ENCODE assay signal across 8 cellular contexts in genomic region chr5:6765612-6766525, GRCh38. TPM values are rescaled to one million over a fixed set of nuclear protein-coding genes. Genes with fewer than 3 reads are reported as not detected.
DNase-seq lines count a peak whose midpoint lies in the region; ATAC-seq, FAIRE-seq and TF ChIP-seq lines count a peak whose summit lies in the region.

No MANE protein-coding gene starts in this region.

- no peaks in the 10 kb centered on the region for H3K36me3 ChIP-seq in Caco-2 (ENCODE audit: control insufficient read depth, insufficient read depth, low read length)
- H3K36me3 ChIP-seq in endothelial cell of umbilical vein (ENCODE audit: control insufficient read depth in 2 of 2, extremely low read depth in 1 of 2, insufficient read depth in 2 of 2, low read length in 2 of 2): no peaks in the 10 kb centered on the region
- no peaks in the 10 kb centered on the region for H3K36me3 ChIP-seq in mucosa of descending colon (ENCODE audit: low read depth)

- H3K4me3 Mint-ChIP-seq in Caco-2 (ENCODE audit: unreplicated experiment): no peak overlapping the region

- CTCF ChIA-PET in Caco-2 (lab: Charles Lee) (interaction anchor here (0.7 kb wide), 1 partner anchor 21 kb away, joined by 3 read pairs; no protein-coding TSS in a partner anchor), endothelial cell of umbilical vein (lab: Charles Lee) (interaction anchor here (0.7 to 5.6 kb wide), 18 partner anchors 10 to 1270 kb away, joined by 3 to 89 read pairs (median 4); no protein-coding TSS in a partner anchor)

- H3K27ac Mint-ChIP-seq in Caco-2 (ENCODE audit: unreplicated experiment): no peak overlapping the region

- peak; percentile 92 for FAIRE-seq in endothelial cell of umbilical vein (lab: Jason Lieb, UNC)

- H3K9me3 ChIP-seq in Caco-2: no peaks in the 10 kb centered on the region
- no peaks in the 10 kb centered on the region for H3K9me3 ChIP-seq in endothelial cell of umbilical vein (replicated peaks; ENCODE audit: control insufficient read depth, insufficient read depth, low read length)
- H3K9me3 ChIP-seq in mucosa of descending colon: no peaks in the 10 kb centered on the region

- no peaks in the 10 kb centered on the region for H4K20me1 ChIP-seq in endothelial cell of umbilical vein (replicated peaks; ENCODE audit: control insufficient read depth, extremely low read depth, insufficient read depth, low read length)

- H3K4me2 ChIP-seq in endothelial cell of umbilical vein (ENCODE audit: insufficient read depth, low read length): peak overlapping the region; percentile 46

- H3K27me3 Mint-ChIP-seq in Caco-2 (ENCODE audit: insufficient read depth, unreplicated experiment): no peaks in the 10 kb centered on the region

- H3K36me3 Mint-ChIP-seq in Caco-2 (ENCODE audit: insufficient read depth, unreplicated experiment): peaks cover 23% of the 10 kb centered on the region

- TF ChIP-seq POLR2A in endothelial cell of umbilical vein (IDR thresholded peaks at IDR 0.05; ENCODE audit: low read depth, low read length): no peak

- H3K4me1 ChIP-seq in Caco-2 (no peaks in the 10 kb centered on the region), endothelial cell of umbilical vein (ENCODE audit: control insufficient read depth, extremely low read depth, insufficient read depth, low read length) (peaks cover 10% of the 10 kb centered on the region), mucosa of descending colon (ENCODE audit: low read depth) (peaks cover 8% of the 10 kb centered on the region)

- peak; percentile 59 to 65 for TF ChIP-seq CTCF in Caco-2 (IDR thresholded peaks at IDR 0.05; ENCODE audit: insufficient read depth in 1 of 2, low read depth in 1 of 2, low read length in 1 of 2, severe bottlenecking in 1 of 2, unreplicated experiment in 1 of 2)
- TF ChIP-seq CTCF in endothelial cell of umbilical vein (IDR thresholded peaks at IDR 0.05; ENCODE audit: extremely low read depth in 1 of 2, insufficient read depth in 1 of 2, low read depth in 1 of 2, low read length in 2 of 2): peak; percentile 78 to 92
- peak; percentile 81 for TF ChIP-seq CTCF in mucosa of descending colon (IDR thresholded peaks at IDR 0.05)

- H3K4me3 ChIP-seq in Caco-2 (ENCODE audit: low read depth, low read length) (no peak overlapping the region), endothelial cell of umbilical vein (replicated peaks in 1 of 3; ENCODE audit: insufficient read depth in 1 of 3, low read depth in 1 of 3, low read length in 3 of 3) (no peak overlapping the region), mucosa of descending colon (no peak overlapping the region)

- no peaks in the 10 kb centered on the region for H3K79me2 ChIP-seq in endothelial cell of umbilical vein (ENCODE audit: control insufficient read depth, insufficient read depth, low read length)

- H3K9me3 Mint-ChIP-seq in Caco-2 (ENCODE audit: unreplicated experiment): no peaks in the 10 kb centered on the region

- intact Hi-C loops in Caco-2 (cut with micrococcal nuclease; ENCODE audit: unreplicated experiment): no loop called here
- intact Hi-C loops in endothelial cell of umbilical vein (cut with micrococcal nuclease): loop anchor here (1.0 to 10.0 kb wide), 6 partner anchors 71 to 1089 kb away; partner anchors contain the start of gene CFAP90
- intact Hi-C loops in mucosa of descending colon (cut with DNase I, micrococcal nuclease): no loop called here

- BruUV-seq in Caco-2 (replicated peaks; lab: Mats Ljungman, UMichigan): no TSS peak
- no TSS peak for BruUV-seq in endothelial cell of umbilical vein (replicated peaks; lab: Mats Ljungman, UMichigan)

- dilution Hi-C loops in endothelial cell of umbilical vein (cut with MboI; ENCODE audit: extremely low pct_ligation_motif_present, low sequenced_read_pairs): no loop called here

- ATAC-seq in GM19468 (IDR thresholded peaks at IDR 0.05; ENCODE audit: extremely low read depth, unreplicated experiment) (peak; percentile 85), HG03575 (IDR thresholded peaks at IDR 0.05; ENCODE audit: extremely low read depth, insufficient number of reproducible peaks, low FRiP score, unreplicated experiment) (peak; percentile 71), mucosa of descending colon (peak; percentile 85)

- no peak overlapping the region for H3K9ac ChIP-seq in endothelial cell of umbilical vein (replicated peaks; ENCODE audit: extremely low read depth, insufficient read depth, low read length)

- DNase-seq in Caco-2 (peak; percentile 62 to 63), NCI-H748 (lab: John Stamatoyannopoulos, UW; ENCODE audit: unreplicated experiment) (peak; percentile 92), endothelial cell of umbilical vein (ENCODE audit: low read depth, low spot score) (peak; percentile 74), mucosa of descending colon (peak; percentile 82 to 89 (median 89))
- DNase-seq in activated CD8-positive, alpha-beta memory T cell treated with anti-CD3 and anti-CD28 coated beads for 24 hours: peak; percentile 79
- peak; percentile 85 for DNase-seq in stimulated activated CD8-positive, alpha-beta memory T cell treated with anti-CD3 and anti-CD28 coated beads, Interleukin-4, amount 100 ng/mL, for 48 hours

- H3K27me3 ChIP-seq in Caco-2 (replicated peaks; ENCODE audit: control insufficient read depth, insufficient read depth, low read length): no peaks in the 10 kb centered on the region
- no peaks in the 10 kb centered on the region for H3K27me3 ChIP-seq in endothelial cell of umbilical vein (ENCODE audit: control insufficient read depth in 2 of 2, insufficient read depth in 2 of 2, low read length in 2 of 2)

- peak overlapping the region; percentile 81 for H2AFZ ChIP-seq in endothelial cell of umbilical vein (ENCODE audit: low read depth, low read length)

- H3K27ac ChIP-seq in endothelial cell of umbilical vein (ENCODE audit: insufficient read depth, low read depth, low read length): no peak overlapping the region

- POLR2A ChIA-PET in Caco-2 (lab: Charles Lee) (no interaction called here), endothelial cell of umbilical vein (lab: Charles Lee) (no interaction called here)

- H3K9me1 ChIP-seq in endothelial cell of umbilical vein (replicated peaks; ENCODE audit: control insufficient read depth, extremely low read depth, insufficient read depth, low read length): no peaks in the 10 kb centered on the region

- H3K4me1 Mint-ChIP-seq in Caco-2 (ENCODE audit: low read depth, unreplicated experiment): no peaks in the 10 kb centered on the region

TF ChIP-seq in endothelial cell of umbilical vein, 7 proteins besides CTCF, POLR2A, EP300 and RAD21:
- TF ChIP-seq MAX (IDR thresholded peaks at IDR 0.05; ENCODE audit: insufficient read depth, insufficient read length): no peak
- TF ChIP-seq MYC (IDR thresholded peaks at IDR 0.05; ENCODE audit: low read depth, low read length): no peak
- no peak for TF ChIP-seq FOS (IDR thresholded peaks at IDR 0.05; ENCODE audit: borderline replicate concordance, insufficient read depth, low read length)
- TF ChIP-seq POLR2AphosphoS5 (IDR thresholded peaks at IDR 0.05; ENCODE audit: insufficient read depth, low read depth, low read length): no peak
- TF ChIP-seq GATA2 (IDR thresholded peaks at IDR 0.05; ENCODE audit: insufficient read depth, insufficient read length, low read depth, low read length): no peak
- TF ChIP-seq JUN (IDR thresholded peaks at IDR 0.05; ENCODE audit: borderline replicate concordance, insufficient read depth, insufficient read length, low read depth): no peak
- TF ChIP-seq EZH2 (IDR thresholded peaks at IDR 0.05; ENCODE audit: borderline replicate concordance, low read depth, low read length, severe bottlenecking): no peak

RNA-seq across cellular contexts. Expression of gene TENT4A, which starts 52.6 kb away (rescaled TPM):
- total RNA-seq in Caco-2 (2022) (32.3 and 36.7 TPM in 2 replicates), endothelial cell of umbilical vein (33.5 and 35.4 TPM in 2 replicates), mucosa of descending colon (10 to 100 TPM; 16.0 to 26.2 (median 16.3) TPM)
- polyA plus RNA-seq in endothelial cell of umbilical vein: 9.7 and 10.2 TPM in 2 replicates
- polyA plus RNA-seq in endothelial cell of umbilical vein (2011; cell fraction: cytosol; rRNA removed): 6.0 and 6.7 TPM in 2 replicates
- 67.8 and 80.5 TPM in 2 replicates for polyA plus RNA-seq in endothelial cell of umbilical vein (2011; cell fraction: nucleus; rRNA removed)
- 14.8 and 15.8 TPM in 2 replicates for polyA plus RNA-seq in endothelial cell of umbilical vein (2012)
- 17.9 and 28.2 TPM in 2 replicates for polyA minus RNA-seq in endothelial cell of umbilical vein
- polyA minus RNA-seq in endothelial cell of umbilical vein (2011; cell fraction: cytosol; rRNA and poly(A)+ RNA removed): 21.2 TPM
- polyA minus RNA-seq in endothelial cell of umbilical vein (2011; cell fraction: nucleus; rRNA and poly(A)+ RNA removed): 36.3 and 48.9 TPM in 2 replicates
